In the genomic region with DNA sequence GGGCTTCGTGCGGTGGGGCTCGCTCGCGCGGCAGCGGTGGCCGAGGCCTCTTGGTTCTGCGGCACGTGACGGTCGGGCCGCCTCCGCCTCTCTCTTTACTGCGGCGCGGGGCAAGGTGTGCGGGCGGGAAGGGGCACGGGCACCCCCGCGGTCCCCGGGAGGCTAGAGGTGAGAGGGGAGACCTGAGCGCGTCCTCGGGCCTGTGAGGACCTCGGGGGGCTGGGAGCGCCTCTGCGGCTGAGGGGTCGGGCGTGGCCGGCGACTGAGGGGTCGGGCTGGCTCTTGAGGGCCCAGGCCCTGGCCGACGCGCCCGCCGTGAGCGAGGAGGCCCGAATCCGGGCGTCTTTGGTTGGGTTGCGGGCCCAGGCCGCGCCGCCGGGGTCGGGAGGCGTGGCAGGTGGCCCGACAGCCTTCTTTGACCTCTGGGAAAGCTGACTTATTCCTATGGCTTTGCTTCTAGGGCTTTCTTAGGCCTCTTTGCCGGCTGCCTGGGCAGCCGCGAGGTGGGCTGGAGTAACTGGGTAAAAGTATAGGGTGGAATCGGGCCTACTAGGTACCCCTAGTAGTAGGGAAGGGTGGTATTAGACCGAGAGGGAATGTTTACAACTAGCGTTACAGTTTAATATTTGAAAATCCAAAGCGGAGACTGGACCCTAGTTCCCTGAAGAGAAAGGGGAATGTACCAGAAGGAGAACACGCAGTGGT, we compare ENCODE assay signal across 1 cellular context.
TF ChIP-seq lines count a peak whose summit lies in the region.

A gene with protein sequence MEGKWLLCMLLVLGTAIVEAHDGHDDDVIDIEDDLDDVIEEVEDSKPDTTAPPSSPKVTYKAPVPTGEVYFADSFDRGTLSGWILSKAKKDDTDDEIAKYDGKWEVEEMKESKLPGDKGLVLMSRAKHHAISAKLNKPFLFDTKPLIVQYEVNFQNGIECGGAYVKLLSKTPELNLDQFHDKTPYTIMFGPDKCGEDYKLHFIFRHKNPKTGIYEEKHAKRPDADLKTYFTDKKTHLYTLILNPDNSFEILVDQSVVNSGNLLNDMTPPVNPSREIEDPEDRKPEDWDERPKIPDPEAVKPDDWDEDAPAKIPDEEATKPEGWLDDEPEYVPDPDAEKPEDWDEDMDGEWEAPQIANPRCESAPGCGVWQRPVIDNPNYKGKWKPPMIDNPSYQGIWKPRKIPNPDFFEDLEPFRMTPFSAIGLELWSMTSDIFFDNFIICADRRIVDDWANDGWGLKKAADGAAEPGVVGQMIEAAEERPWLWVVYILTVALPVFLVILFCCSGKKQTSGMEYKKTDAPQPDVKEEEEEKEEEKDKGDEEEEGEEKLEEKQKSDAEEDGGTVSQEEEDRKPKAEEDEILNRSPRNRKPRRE (plus strand): TSS at position 33 of the 705 bp plus-strand sequence. CDS start 6,715 bp downstream, outside the sequence.

TF ChIP-seq in H1, 55 proteins besides CTCF, POLR2A, EP300 and RAD21 (continues in another document):
- TF ChIP-seq SAP30 (IDR thresholded peaks at IDR 0.05; ENCODE audit: insufficient read depth, insufficient replicate concordance, low read length) (no peak), CBX5 (IDR thresholded peaks at IDR 0.05; ENCODE audit: low read depth, low read length) (no peak), TEAD4 (IDR thresholded peaks at IDR 0.05; ENCODE audit: low read depth, low read length) (no peak), JUN (IDR thresholded peaks at IDR 0.05; ENCODE audit: low read depth, low read length) (no peak), RNF2 (IDR thresholded peaks at IDR 0.05; ENCODE audit: borderline replicate concordance, low read depth, low read length, missing control alignments, poor library complexity, severe bottlenecking) (no peak), NANOG (IDR thresholded peaks at IDR 0.05; ENCODE audit: insufficient read depth, low read depth, low read length, poor library complexity, severe bottlenecking) (no peak), POU5F1 (IDR thresholded peaks at IDR 0.05; ENCODE audit: low read depth, low read length) (no peak), JUND (IDR thresholded peaks at IDR 0.05; ENCODE audit: low read length) (no peak), TAF7 (optimal IDR thresholded peaks at IDR 0.05; ENCODE audit: borderline replicate concordance, low read depth, low read length) (peak; percentile 88), EZH2 (IDR thresholded peaks at IDR 0.05; ENCODE audit: low read depth, low read length, severe bottlenecking) (no peak), SP1 (IDR thresholded peaks at IDR 0.05; ENCODE audit: low read depth, low read length) (no peak), RFX5 (IDR thresholded peaks at IDR 0.05; ENCODE audit: borderline replicate concordance, low read depth, low read length) (no peak), SIN3A (conservative IDR thresholded peaks at IDR 0.05 in 1 of 2, IDR thresholded peaks at IDR 0.05 in 1 of 2; ENCODE audit: low read depth in 1 of 2, low read length in 2 of 2) (peak in 1 of 2 experiments; percentile 25; a peak in 1 of 4 replicates), MAFK (IDR thresholded peaks at IDR 0.05; ENCODE audit: low read depth, low read length) (no peak), SP2 (IDR thresholded peaks at IDR 0.05; ENCODE audit: low read length) (no peak), CHD1 (IDR thresholded peaks at IDR 0.05; ENCODE audit: low read depth, low read length) (0 out of 2 replicates have a peak, but pooled peaks have one; percentile 13), TBP (IDR thresholded peaks at IDR 0.05; ENCODE audit: low read depth, low read length) (peak; percentile 89; the same call in 1 of the 2 replicates), SUZ12 (IDR thresholded peaks at IDR 0.05; ENCODE audit: low read length) (no peak), CREB1 (IDR thresholded peaks at IDR 0.05) (no peak), BCL11A (IDR thresholded peaks at IDR 0.05; ENCODE audit: low read depth in 2 of 2, low read length in 2 of 2) (no peak), PHF8 (conservative IDR thresholded peaks at IDR 0.05; ENCODE audit: low read depth, low read length) (peak; percentile 73), GABPA (IDR thresholded peaks at IDR 0.05; ENCODE audit: borderline replicate concordance, insufficient read depth, low read length) (no peak), KDM5A (IDR thresholded peaks at IDR 0.05; ENCODE audit: low read length) (no peak), EGR1 (IDR thresholded peaks at IDR 0.05; ENCODE audit: borderline replicate concordance, low read depth, low read length) (no peak), FOSL1 (IDR thresholded peaks at IDR 0.05; ENCODE audit: insufficient read depth, low read depth, low read length) (no peak), KDM1A (IDR thresholded peaks at IDR 0.05; ENCODE audit: borderline replicate concordance, low read length) (no peak), SIRT6 (IDR thresholded peaks at IDR 0.05; ENCODE audit: low read length) (no peak), TAF1 (IDR thresholded peaks at IDR 0.05; ENCODE audit: low read depth, low read length) (peak; percentile 86), BRCA1 (IDR thresholded peaks at IDR 0.05; ENCODE audit: low read depth, low read length) (no peak), SIX5 (IDR thresholded peaks at IDR 0.05; ENCODE audit: low read depth, low read length) (no peak), HDAC6 (IDR thresholded peaks at IDR 0.05; ENCODE audit: low read depth, low read length) (no peak), CHD2 (IDR thresholded peaks at IDR 0.05; ENCODE audit: low read length) (no peak), KDM4A (IDR thresholded peaks at IDR 0.05; ENCODE audit: low read depth, low read length, severe bottlenecking) (no peak), HDAC2 (IDR thresholded peaks at IDR 0.05; ENCODE audit: borderline replicate concordance in 1 of 2, low read depth in 2 of 2, low read length in 2 of 2) (no peak), YY1 (IDR thresholded peaks at IDR 0.05; ENCODE audit: low read depth, low read length) (no peak), GTF2F1 (IDR thresholded peaks at IDR 0.05; ENCODE audit: borderline replicate concordance, low read depth, low read length) (peak; percentile 31; the same call in 1 of the 2 replicates), POLR2AphosphoS5 (IDR thresholded peaks at IDR 0.05; ENCODE audit: low read depth, low read length) (no peak; the same call in 1 of the 2 replicates), TCF12 (IDR thresholded peaks at IDR 0.05; ENCODE audit: low read depth, low read length) (no peak), CBX8 (IDR thresholded peaks at IDR 0.05; ENCODE audit: borderline replicate concordance, low read depth, low read length) (no peak), SRF (IDR thresholded peaks at IDR 0.05; ENCODE audit: low read depth, low read length) (no peak), CEBPB (IDR thresholded peaks at IDR 0.05; ENCODE audit: low read depth, low read length) (no peak), RBBP5 (IDR thresholded peaks at IDR 0.05; ENCODE audit: borderline replicate concordance, low read depth, low read length) (no peak; the same call in 1 of the 2 replicates), SP4 (IDR thresholded peaks at IDR 0.05; ENCODE audit: low read length) (no peak), CTBP2 (IDR thresholded peaks at IDR 0.05; ENCODE audit: borderline replicate concordance, insufficient read depth, insufficient read length, low read length) (no peak)
- TF ChIP-seq, protein P1, sequence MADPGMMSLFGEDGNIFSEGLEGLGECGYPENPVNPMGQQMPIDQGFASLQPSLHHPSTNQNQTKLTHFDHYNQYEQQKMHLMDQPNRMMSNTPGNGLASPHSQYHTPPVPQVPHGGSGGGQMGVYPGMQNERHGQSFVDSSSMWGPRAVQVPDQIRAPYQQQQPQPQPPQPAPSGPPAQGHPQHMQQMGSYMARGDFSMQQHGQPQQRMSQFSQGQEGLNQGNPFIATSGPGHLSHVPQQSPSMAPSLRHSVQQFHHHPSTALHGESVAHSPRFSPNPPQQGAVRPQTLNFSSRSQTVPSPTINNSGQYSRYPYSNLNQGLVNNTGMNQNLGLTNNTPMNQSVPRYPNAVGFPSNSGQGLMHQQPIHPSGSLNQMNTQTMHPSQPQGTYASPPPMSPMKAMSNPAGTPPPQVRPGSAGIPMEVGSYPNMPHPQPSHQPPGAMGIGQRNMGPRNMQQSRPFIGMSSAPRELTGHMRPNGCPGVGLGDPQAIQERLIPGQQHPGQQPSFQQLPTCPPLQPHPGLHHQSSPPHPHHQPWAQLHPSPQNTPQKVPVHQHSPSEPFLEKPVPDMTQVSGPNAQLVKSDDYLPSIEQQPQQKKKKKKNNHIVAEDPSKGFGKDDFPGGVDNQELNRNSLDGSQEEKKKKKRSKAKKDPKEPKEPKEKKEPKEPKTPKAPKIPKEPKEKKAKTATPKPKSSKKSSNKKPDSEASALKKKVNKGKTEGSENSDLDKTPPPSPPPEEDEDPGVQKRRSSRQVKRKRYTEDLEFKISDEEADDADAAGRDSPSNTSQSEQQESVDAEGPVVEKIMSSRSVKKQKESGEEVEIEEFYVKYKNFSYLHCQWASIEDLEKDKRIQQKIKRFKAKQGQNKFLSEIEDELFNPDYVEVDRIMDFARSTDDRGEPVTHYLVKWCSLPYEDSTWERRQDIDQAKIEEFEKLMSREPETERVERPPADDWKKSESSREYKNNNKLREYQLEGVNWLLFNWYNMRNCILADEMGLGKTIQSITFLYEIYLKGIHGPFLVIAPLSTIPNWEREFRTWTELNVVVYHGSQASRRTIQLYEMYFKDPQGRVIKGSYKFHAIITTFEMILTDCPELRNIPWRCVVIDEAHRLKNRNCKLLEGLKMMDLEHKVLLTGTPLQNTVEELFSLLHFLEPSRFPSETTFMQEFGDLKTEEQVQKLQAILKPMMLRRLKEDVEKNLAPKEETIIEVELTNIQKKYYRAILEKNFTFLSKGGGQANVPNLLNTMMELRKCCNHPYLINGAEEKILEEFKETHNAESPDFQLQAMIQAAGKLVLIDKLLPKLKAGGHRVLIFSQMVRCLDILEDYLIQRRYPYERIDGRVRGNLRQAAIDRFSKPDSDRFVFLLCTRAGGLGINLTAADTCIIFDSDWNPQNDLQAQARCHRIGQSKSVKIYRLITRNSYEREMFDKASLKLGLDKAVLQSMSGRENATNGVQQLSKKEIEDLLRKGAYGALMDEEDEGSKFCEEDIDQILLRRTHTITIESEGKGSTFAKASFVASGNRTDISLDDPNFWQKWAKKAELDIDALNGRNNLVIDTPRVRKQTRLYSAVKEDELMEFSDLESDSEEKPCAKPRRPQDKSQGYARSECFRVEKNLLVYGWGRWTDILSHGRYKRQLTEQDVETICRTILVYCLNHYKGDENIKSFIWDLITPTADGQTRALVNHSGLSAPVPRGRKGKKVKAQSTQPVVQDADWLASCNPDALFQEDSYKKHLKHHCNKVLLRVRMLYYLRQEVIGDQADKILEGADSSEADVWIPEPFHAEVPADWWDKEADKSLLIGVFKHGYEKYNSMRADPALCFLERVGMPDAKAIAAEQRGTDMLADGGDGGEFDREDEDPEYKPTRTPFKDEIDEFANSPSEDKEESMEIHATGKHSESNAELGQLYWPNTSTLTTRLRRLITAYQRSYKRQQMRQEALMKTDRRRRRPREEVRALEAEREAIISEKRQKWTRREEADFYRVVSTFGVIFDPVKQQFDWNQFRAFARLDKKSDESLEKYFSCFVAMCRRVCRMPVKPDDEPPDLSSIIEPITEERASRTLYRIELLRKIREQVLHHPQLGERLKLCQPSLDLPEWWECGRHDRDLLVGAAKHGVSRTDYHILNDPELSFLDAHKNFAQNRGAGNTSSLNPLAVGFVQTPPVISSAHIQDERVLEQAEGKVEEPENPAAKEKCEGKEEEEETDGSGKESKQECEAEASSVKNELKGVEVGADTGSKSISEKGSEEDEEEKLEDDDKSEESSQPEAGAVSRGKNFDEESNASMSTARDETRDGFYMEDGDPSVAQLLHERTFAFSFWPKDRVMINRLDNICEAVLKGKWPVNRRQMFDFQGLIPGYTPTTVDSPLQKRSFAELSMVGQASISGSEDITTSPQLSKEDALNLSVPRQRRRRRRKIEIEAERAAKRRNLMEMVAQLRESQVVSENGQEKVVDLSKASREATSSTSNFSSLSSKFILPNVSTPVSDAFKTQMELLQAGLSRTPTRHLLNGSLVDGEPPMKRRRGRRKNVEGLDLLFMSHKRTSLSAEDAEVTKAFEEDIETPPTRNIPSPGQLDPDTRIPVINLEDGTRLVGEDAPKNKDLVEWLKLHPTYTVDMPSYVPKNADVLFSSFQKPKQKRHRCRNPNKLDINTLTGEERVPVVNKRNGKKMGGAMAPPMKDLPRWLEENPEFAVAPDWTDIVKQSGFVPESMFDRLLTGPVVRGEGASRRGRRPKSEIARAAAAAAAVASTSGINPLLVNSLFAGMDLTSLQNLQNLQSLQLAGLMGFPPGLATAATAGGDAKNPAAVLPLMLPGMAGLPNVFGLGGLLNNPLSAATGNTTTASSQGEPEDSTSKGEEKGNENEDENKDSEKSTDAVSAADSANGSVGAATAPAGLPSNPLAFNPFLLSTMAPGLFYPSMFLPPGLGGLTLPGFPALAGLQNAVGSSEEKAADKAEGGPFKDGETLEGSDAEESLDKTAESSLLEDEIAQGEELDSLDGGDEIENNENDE (IDR thresholded peaks at IDR 0.05; ENCODE audit: insufficient replicate concordance, low read length) = no peak
- TF ChIP-seq, protein P2, sequence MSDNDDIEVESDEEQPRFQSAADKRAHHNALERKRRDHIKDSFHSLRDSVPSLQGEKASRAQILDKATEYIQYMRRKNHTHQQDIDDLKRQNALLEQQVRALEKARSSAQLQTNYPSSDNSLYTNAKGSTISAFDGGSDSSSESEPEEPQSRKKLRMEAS (IDR thresholded peaks at IDR 0.05) = peak; percentile 94
- TF ChIP-seq, protein P3, sequence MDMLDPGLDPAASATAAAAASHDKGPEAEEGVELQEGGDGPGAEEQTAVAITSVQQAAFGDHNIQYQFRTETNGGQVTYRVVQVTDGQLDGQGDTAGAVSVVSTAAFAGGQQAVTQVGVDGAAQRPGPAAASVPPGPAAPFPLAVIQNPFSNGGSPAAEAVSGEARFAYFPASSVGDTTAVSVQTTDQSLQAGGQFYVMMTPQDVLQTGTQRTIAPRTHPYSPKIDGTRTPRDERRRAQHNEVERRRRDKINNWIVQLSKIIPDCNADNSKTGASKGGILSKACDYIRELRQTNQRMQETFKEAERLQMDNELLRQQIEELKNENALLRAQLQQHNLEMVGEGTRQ (IDR thresholded peaks at IDR 0.05; ENCODE audit: low read length) = peak; percentile 87
- TF ChIP-seq, protein P4, sequence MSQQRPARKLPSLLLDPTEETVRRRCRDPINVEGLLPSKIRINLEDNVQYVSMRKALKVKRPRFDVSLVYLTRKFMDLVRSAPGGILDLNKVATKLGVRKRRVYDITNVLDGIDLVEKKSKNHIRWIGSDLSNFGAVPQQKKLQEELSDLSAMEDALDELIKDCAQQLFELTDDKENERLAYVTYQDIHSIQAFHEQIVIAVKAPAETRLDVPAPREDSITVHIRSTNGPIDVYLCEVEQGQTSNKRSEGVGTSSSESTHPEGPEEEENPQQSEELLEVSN (IDR thresholded peaks at IDR 0.05) = peak; percentile 91
- TF ChIP-seq, protein P5, sequence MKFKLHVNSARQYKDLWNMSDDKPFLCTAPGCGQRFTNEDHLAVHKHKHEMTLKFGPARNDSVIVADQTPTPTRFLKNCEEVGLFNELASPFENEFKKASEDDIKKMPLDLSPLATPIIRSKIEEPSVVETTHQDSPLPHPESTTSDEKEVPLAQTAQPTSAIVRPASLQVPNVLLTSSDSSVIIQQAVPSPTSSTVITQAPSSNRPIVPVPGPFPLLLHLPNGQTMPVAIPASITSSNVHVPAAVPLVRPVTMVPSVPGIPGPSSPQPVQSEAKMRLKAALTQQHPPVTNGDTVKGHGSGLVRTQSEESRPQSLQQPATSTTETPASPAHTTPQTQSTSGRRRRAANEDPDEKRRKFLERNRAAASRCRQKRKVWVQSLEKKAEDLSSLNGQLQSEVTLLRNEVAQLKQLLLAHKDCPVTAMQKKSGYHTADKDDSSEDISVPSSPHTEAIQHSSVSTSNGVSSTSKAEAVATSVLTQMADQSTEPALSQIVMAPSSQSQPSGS (IDR thresholded peaks at IDR 0.05; ENCODE audit: low read length) = no peak
- TF ChIP-seq, protein P6, sequence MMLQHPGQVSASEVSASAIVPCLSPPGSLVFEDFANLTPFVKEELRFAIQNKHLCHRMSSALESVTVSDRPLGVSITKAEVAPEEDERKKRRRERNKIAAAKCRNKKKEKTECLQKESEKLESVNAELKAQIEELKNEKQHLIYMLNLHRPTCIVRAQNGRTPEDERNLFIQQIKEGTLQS (IDR thresholded peaks at IDR 0.05; ENCODE audit: insufficient read depth, low read depth, low read length) = peak; percentile 56; the same call in 1 of the 2 replicates
